8 cellular contexts compared by ENCODE assay signal in genomic region chr12:95574799-95575452, GRCh38. TPM values are rescaled to one million over a fixed set of nuclear protein-coding genes. Genes with fewer than 3 reads are reported as not detected.
DNase-seq lines count a peak whose midpoint lies in the region; ATAC-seq, FAIRE-seq and TF ChIP-seq lines count a peak whose summit lies in the region.

No MANE protein-coding gene starts in this region.

- H3K36me3 Mint-ChIP-seq in immature natural killer cell, result no peaks in the 10 kb centered on the region

- TF ChIP-seq POLR2A in GM18505 (IDR thresholded peaks at IDR 0.05; ENCODE audit: borderline replicate concordance, extremely low read depth, insufficient read depth, insufficient read length), result no peak

- no peaks in the 10 kb centered on the region for H3K9me3 Mint-ChIP-seq in immature natural killer cell

- H3K4me2 ChIP-seq in Karpas-422 (ENCODE audit: low read depth, low read length, poor library complexity, severe bottlenecking), result no peak overlapping the region

- H3K9ac ChIP-seq in Karpas-422 (ENCODE audit: low read length), result no peak overlapping the region
- no peak overlapping the region for H3K9ac ChIP-seq in adipocyte (ENCODE audit: low read length)

- no peak overlapping the region for H3K27ac Mint-ChIP-seq in immature natural killer cell

- no peaks in the 10 kb centered on the region for H3K9me3 ChIP-seq in Karpas-422 (ENCODE audit: low read length)
- H3K9me3 ChIP-seq in adipocyte (ENCODE audit: control insufficient read depth, low read length), result no peaks in the 10 kb centered on the region

- H3K27me3 Mint-ChIP-seq in immature natural killer cell (ENCODE audit: low read depth in 3 of 3), result peaks cover 1 to 19% (median 14%) of the 10 kb centered on the region in 3 donors

- no peaks in the 10 kb centered on the region for H3K79me2 ChIP-seq in Karpas-422 (ENCODE audit: low read length)

- no peaks in the 10 kb centered on the region for H3K4me1 Mint-ChIP-seq in immature natural killer cell

- H3K4me3 Mint-ChIP-seq in immature natural killer cell, result no peak overlapping the region

- H3K4me3 ChIP-seq in Karpas-422 (ENCODE audit: low read length), result no peak overlapping the region
- H3K4me3 ChIP-seq in adipocyte (ENCODE audit: low read length), result no peak overlapping the region

- H3K4me1 ChIP-seq in Karpas-422 (ENCODE audit: low read length), result peaks cover 13% of the 10 kb centered on the region
- no peaks in the 10 kb centered on the region for H3K4me1 ChIP-seq in adipocyte (ENCODE audit: control insufficient read depth, insufficient read depth, low read length)

- H3K27ac ChIP-seq in Karpas-422 (ENCODE audit: low read length), result no peak overlapping the region

- H2AFZ ChIP-seq in Karpas-422 (ENCODE audit: low read length), result no peak overlapping the region

- DNase-seq in EH (ENCODE audit: low read depth), result peak; percentile 61
- peak; percentile 38 for DNase-seq in Karpas-422
- peak; percentile 81 for DNase-seq in adipocyte (ENCODE audit: low read depth)
- DNase-seq in urothelium cell line (ENCODE audit: low spot score), result peak; percentile 41
- no peak for DNase-seq in immature natural killer cell
- no peak for DNase-seq in activated naive CD4-positive, alpha-beta T cell treated with Interleukin-2 at 50 U/mL for 16 hours

- ATAC-seq in GM18505 (IDR thresholded peaks at IDR 0.05; ENCODE audit: unreplicated experiment), result no peak

- no peaks in the 10 kb centered on the region for H3K27me3 ChIP-seq in Karpas-422 (ENCODE audit: low read length)
- no peaks in the 10 kb centered on the region for H3K27me3 ChIP-seq in adipocyte (replicated peaks; ENCODE audit: control insufficient read depth, insufficient read depth, low read length)

- H3K36me3 ChIP-seq in Karpas-422 (ENCODE audit: insufficient read depth, low read length) (no peaks in the 10 kb centered on the region), adipocyte (ENCODE audit: control insufficient read depth, insufficient read depth, low read length, severe bottlenecking) (no peaks in the 10 kb centered on the region)

- H4K20me1 ChIP-seq in Karpas-422 (ENCODE audit: insufficient read depth, low read depth, low read length), result no peaks in the 10 kb centered on the region

- no peaks in the 10 kb centered on the region for H3K9me2 ChIP-seq in Karpas-422 (replicated peaks; ENCODE audit: insufficient read depth, low read length)

- FAIRE-seq in islet of Langerhans (lab: Jason Lieb, UNC) (peak; percentile 94), urothelium cell line (lab: Jason Lieb, UNC) (no peak)

RNA-seq across cellular contexts. Expression of gene USP44, which starts 23.6 kb away (rescaled TPM):
- 0.11 TPM in 1 of 2 replicates, not detected in the other for total RNA-seq in Karpas-422 (2014; rRNA removed; shearing (Covaris generic); ENCODE audit: low replicate concordance)
- 1 to 10 TPM in 2 of 3 donors, under 1 TPM in 1; 0.35 to 1.9 (median 1.4) TPM for polyA plus RNA-seq in immature natural killer cell

Comparison
In these comparisons a context has a peak if more than half of its experiments do, and no peak if none do; other contexts are left out.
1. DNase-seq: peak in EH (single experiment), Karpas-422 (single experiment), adipocyte (single experiment) and urothelium cell line (single experiment); none in immature natural killer cell (0 of 3) and activated naive CD4-positive, alpha-beta T cell treated with Interleukin-2 at 50 U/mL for 16 hours (single experiment).